1 cellular context compared by ENCODE assay signal in the genomic region with DNA sequence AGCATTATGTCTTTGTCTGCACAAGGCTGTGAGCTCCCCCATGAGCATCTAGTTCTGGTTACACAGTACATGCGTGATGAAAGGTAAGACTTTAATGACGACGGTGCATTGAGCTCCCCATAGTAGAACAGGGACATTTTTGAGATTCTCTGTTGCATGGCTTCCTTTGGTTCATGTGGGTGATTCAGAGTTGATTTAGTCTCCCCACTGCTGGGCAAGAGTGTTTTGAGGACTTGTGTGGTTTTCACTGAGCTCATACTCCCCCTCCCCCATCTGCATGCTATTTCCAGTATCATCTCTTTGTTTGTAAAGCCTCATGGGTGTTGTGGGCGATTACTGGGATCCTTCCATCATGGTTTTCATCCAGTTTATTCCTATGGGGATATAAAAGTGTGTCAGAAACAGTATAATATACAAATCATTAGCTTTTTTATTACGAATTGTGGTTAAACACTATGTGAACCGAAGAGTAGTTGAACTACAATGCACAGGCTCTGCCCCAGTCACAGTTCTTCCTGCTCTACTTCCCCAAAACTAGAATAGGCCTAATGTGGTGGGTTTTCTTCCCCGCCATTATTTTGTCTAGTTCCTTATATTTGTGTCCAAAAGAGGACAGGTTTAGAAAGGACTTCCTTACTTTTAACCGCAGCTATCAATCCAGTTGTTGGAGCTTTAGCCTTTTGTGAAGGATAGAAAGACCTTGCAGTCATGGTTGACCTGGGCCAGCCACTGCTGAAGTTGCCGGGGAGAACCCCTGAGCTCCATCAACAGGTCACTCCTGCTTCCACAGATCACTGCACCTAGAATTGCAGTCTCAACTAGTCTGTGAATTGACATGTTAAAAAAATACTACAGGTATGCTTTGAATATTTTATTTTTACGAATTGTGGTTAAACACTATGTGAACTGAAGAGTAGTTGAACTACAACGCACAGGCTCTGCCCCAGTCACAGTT.
TF ChIP-seq lines count a peak whose summit lies in the region.

No MANE protein-coding gene starts in this region.

TF ChIP-seq in GM12878, 131 proteins besides CTCF, POLR2A, EP300 and RAD21:
- TF ChIP-seq, protein P1, sequence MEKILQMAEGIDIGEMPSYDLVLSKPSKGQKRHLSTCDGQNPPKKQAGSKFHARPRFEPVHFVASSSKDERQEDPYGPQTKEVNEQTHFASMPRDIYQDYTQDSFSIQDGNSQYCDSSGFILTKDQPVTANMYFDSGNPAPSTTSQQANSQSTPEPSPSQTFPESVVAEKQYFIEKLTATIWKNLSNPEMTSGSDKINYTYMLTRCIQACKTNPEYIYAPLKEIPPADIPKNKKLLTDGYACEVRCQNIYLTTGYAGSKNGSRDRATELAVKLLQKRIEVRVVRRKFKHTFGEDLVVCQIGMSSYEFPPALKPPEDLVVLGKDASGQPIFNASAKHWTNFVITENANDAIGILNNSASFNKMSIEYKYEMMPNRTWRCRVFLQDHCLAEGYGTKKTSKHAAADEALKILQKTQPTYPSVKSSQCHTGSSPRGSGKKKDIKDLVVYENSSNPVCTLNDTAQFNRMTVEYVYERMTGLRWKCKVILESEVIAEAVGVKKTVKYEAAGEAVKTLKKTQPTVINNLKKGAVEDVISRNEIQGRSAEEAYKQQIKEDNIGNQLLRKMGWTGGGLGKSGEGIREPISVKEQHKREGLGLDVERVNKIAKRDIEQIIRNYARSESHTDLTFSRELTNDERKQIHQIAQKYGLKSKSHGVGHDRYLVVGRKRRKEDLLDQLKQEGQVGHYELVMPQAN (conservative IDR thresholded peaks at IDR 0.05), result no peak
- TF ChIP-seq RB1 (IDR thresholded peaks at IDR 0.05; ENCODE audit: borderline replicate concordance), result no peak
- TF ChIP-seq SMAD5 (IDR thresholded peaks at IDR 0.05; ENCODE audit: low read depth), result no peak
- TF ChIP-seq, protein P2, sequence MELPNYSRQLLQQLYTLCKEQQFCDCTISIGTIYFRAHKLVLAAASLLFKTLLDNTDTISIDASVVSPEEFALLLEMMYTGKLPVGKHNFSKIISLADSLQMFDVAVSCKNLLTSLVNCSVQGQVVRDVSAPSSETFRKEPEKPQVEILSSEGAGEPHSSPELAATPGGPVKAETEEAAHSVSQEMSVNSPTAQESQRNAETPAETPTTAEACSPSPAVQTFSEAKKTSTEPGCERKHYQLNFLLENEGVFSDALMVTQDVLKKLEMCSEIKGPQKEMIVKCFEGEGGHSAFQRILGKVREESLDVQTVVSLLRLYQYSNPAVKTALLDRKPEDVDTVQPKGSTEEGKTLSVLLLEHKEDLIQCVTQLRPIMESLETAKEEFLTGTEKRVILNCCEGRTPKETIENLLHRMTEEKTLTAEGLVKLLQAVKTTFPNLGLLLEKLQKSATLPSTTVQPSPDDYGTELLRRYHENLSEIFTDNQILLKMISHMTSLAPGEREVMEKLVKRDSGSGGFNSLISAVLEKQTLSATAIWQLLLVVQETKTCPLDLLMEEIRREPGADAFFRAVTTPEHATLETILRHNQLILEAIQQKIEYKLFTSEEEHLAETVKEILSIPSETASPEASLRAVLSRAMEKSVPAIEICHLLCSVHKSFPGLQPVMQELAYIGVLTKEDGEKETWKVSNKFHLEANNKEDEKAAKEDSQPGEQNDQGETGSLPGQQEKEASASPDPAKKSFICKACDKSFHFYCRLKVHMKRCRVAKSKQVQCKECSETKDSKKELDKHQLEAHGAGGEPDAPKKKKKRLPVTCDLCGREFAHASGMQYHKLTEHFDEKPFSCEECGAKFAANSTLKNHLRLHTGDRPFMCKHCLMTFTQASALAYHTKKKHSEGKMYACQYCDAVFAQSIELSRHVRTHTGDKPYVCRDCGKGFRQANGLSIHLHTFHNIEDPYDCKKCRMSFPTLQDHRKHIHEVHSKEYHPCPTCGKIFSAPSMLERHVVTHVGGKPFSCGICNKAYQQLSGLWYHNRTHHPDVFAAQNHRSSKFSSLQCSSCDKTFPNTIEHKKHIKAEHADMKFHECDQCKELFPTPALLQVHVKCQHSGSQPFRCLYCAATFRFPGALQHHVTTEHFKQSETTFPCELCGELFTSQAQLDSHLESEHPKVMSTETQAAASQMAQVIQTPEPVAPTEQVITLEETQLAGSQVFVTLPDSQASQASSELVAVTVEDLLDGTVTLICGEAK (IDR thresholded peaks at IDR 0.05; ENCODE audit: borderline replicate concordance), result no peak
- TF ChIP-seq, protein P3, sequence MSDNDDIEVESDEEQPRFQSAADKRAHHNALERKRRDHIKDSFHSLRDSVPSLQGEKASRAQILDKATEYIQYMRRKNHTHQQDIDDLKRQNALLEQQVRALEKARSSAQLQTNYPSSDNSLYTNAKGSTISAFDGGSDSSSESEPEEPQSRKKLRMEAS (IDR thresholded peaks at IDR 0.05; ENCODE audit: low read depth, low read length), result no peak
- TF ChIP-seq CBX5 (IDR thresholded peaks at IDR 0.05; ENCODE audit: low read depth), result peak; percentile 39; the same call in 1 of the 2 replicates
- TF ChIP-seq, protein P4, sequence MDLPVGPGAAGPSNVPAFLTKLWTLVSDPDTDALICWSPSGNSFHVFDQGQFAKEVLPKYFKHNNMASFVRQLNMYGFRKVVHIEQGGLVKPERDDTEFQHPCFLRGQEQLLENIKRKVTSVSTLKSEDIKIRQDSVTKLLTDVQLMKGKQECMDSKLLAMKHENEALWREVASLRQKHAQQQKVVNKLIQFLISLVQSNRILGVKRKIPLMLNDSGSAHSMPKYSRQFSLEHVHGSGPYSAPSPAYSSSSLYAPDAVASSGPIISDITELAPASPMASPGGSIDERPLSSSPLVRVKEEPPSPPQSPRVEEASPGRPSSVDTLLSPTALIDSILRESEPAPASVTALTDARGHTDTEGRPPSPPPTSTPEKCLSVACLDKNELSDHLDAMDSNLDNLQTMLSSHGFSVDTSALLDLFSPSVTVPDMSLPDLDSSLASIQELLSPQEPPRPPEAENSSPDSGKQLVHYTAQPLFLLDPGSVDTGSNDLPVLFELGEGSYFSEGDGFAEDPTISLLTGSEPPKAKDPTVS (IDR thresholded peaks at IDR 0.05; ENCODE audit: low read depth, low read length), result no peak
- TF ChIP-seq NR2F1 (conservative IDR thresholded peaks at IDR 0.05), result no peak
- TF ChIP-seq GABPA (IDR thresholded peaks at IDR 0.05; ENCODE audit: low read depth), result no peak
- TF ChIP-seq, protein P5, sequence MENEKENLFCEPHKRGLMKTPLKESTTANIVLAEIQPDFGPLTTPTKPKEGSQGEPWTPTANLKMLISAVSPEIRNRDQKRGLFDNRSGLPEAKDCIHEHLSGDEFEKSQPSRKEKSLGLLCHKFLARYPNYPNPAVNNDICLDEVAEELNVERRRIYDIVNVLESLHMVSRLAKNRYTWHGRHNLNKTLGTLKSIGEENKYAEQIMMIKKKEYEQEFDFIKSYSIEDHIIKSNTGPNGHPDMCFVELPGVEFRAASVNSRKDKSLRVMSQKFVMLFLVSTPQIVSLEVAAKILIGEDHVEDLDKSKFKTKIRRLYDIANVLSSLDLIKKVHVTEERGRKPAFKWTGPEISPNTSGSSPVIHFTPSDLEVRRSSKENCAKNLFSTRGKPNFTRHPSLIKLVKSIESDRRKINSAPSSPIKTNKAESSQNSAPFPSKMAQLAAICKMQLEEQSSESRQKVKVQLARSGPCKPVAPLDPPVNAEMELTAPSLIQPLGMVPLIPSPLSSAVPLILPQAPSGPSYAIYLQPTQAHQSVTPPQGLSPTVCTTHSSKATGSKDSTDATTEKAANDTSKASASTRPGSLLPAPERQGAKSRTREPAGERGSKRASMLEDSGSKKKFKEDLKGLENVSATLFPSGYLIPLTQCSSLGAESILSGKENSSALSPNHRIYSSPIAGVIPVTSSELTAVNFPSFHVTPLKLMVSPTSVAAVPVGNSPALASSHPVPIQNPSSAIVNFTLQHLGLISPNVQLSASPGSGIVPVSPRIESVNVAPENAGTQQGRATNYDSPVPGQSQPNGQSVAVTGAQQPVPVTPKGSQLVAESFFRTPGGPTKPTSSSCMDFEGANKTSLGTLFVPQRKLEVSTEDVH (IDR thresholded peaks at IDR 0.05; ENCODE audit: low read depth, partially characterized antibody), result no peak
- peak; percentile 60 for TF ChIP-seq RUNX3 (IDR thresholded peaks at IDR 0.05; ENCODE audit: low read length)
- no peak for TF ChIP-seq ATF7 (IDR thresholded peaks at IDR 0.05; ENCODE audit: low read depth)
